30 cellular contexts compared by ENCODE assay signal in genomic region chr7:1340031-1340430, GRCh38.
"Had no signal": no experiment of that assay in that cellular context is flagged by ENCODE, and none has a peak within 500 bp of the region (broad histone marks: within the 10 kb centered on the region; RNA-seq: fewer than 3 reads in every experiment).

No MANE protein-coding gene starts in this region.

- H3K9me3 ChIP-seq: SJSA1 had no signal

- H3K4me1 ChIP-seq: Peyer's patch, SJSA1 had no signal

- ATAC-seq: activated CD8-positive, alpha-beta T cell treated with anti-CD3 and anti-CD28 coated beads for 36 hours; activated naive CD8-positive, alpha-beta T cell treated with anti-CD3 and anti-CD28 coated beads, Interleukin-2, amount 50 U/mL, for 24 hours; K562; PC-3 had no signal

- H3K4me3 ChIP-seq: K562, Peyer's patch, SJSA1 had no signal

- H3K4me3 Mint-ChIP-seq: activated CD4-positive, alpha-beta T cell treated with anti-CD3 and anti-CD28 coated beads, Interleukin-2, amount 10 ng/mL, durations not matched to agents 24 days and 14 days; activated CD8-positive, alpha-beta T cell treated with anti-CD3 and anti-CD28 coated beads for 36 hours; activated naive CD4-positive, alpha-beta T cell treated with anti-CD3 and anti-CD28 coated beads, Interleukin-2, amount 10 ng/mL, durations not matched to agents 7 days and 5 days; activated naive CD8-positive, alpha-beta T cell; activated naive CD8-positive, alpha-beta T cell treated with anti-CD3 and anti-CD28 coated beads, Interleukin-2, amount 50 U/mL, for 24 hours; T-helper 1 cell treated with Interleukin-12 subunit alpha and Interleukin-12 subunit beta and Interleukin-4 antibody, amounts not matched to agents 30 μg/mL and 1 μg/mL, for 36 hours; T-helper 2 cell treated with Interferon-gamma antibody and Interleukin-4, amounts not matched to agents 5 μg/mL and 100 μg/mL, for 36 hours had no signal

- H3K27me3 ChIP-seq: brain microvascular endothelial cell, Peyer's patch had no signal

- H3K27ac Mint-ChIP-seq: activated CD4-positive, alpha-beta T cell treated with anti-CD3 and anti-CD28 coated beads, Interleukin-2, amount 10 ng/mL, durations not matched to agents 24 days and 14 days; activated CD8-positive, alpha-beta T cell treated with anti-CD3 and anti-CD28 coated beads for 36 hours; activated naive CD4-positive, alpha-beta T cell treated with anti-CD3 and anti-CD28 coated beads, Interleukin-2, amount 10 ng/mL, durations not matched to agents 7 days and 5 days; activated naive CD8-positive, alpha-beta T cell; activated naive CD8-positive, alpha-beta T cell treated with anti-CD3 and anti-CD28 coated beads, Interleukin-2, amount 50 U/mL, for 24 hours; T-helper 1 cell treated with Interleukin-12 subunit alpha and Interleukin-12 subunit beta and Interleukin-4 antibody, amounts not matched to agents 30 μg/mL and 1 μg/mL, for 36 hours; T-helper 2 cell treated with Interferon-gamma antibody and Interleukin-4, amounts not matched to agents 5 μg/mL and 100 μg/mL, for 36 hours had no signal

- DNase-seq: activated CD4-positive, alpha-beta T cell treated with anti-CD3 and anti-CD28 coated beads, Interleukin-2, amount 10 ng/mL, durations not matched to agents 24 days and 14 days; activated CD4-positive, alpha-beta T cell treated with anti-CD3 and anti-CD28 coated beads, Interleukin-2, amount 50 U/mL, for 4 hours; activated CD8-positive, alpha-beta T cell treated with anti-CD3 and anti-CD28 coated beads for 36 hours; activated effector memory CD4-positive, alpha-beta T cell treated with Interleukin-2 at 50 U/mL for 16 hours; activated naive CD4-positive, alpha-beta T cell treated with anti-CD3 and anti-CD28 coated beads, Interleukin-2, amount 10 ng/mL, durations not matched to agents 7 days and 5 days; activated naive CD8-positive, alpha-beta T cell treated with anti-CD3 and anti-CD28 coated beads, Interleukin-2, amount 50 U/mL, for 24 hours; activated T-cell treated with anti-CD3 and anti-CD28 coated beads for 4 hours; activated T-cell treated with anti-CD3 and anti-CD28 coated beads, Interleukin-2, amount 50 U/mL, for 48 hours; anterior cingulate cortex; brain microvascular endothelial cell; central memory CD4-positive, alpha-beta T cell; NCI-H1092 treated with DMSO at 0.1 percent for 48 hours; NCI-H1417; NCI-H1930; NCI-H2081 treated with DMSO at 0.1 percent for 48 hours; NCI-H226; NCI-H510A; NCI-H526; NCI-H748 treated with DMSO at 0.1 percent for 48 hours; NK-92 treated with Interleukin-12 subunit alpha and Interleukin-12 subunit beta, amount 100 ng/mL, for 24 hours; PC-3; Peyer's patch; RPMI8226; SHP77; SK-N-SH had no signal

- H3K36me3 ChIP-seq: brain microvascular endothelial cell, Peyer's patch, SJSA1 had no signal

- H3K27ac ChIP-seq: brain microvascular endothelial cell, Peyer's patch, SJSA1 had no signal

- H3K27me3 Mint-ChIP-seq: activated CD4-positive, alpha-beta T cell treated with anti-CD3 and anti-CD28 coated beads, Interleukin-2, amount 10 ng/mL, durations not matched to agents 24 days and 14 days had no signal

- H3K4me1 Mint-ChIP-seq: activated CD4-positive, alpha-beta T cell treated with anti-CD3 and anti-CD28 coated beads, Interleukin-2, amount 10 ng/mL, durations not matched to agents 24 days and 14 days; activated naive CD4-positive, alpha-beta T cell treated with anti-CD3 and anti-CD28 coated beads, Interleukin-2, amount 10 ng/mL, durations not matched to agents 7 days and 5 days; activated naive CD8-positive, alpha-beta T cell treated with anti-CD3 and anti-CD28 coated beads, Interleukin-2, amount 50 U/mL, for 24 hours had no signal

- H3K36me3 Mint-ChIP-seq: activated naive CD4-positive, alpha-beta T cell treated with anti-CD3 and anti-CD28 coated beads, Interleukin-2, amount 10 ng/mL, durations not matched to agents 7 days and 5 days had no signal
